In the genomic region with DNA sequence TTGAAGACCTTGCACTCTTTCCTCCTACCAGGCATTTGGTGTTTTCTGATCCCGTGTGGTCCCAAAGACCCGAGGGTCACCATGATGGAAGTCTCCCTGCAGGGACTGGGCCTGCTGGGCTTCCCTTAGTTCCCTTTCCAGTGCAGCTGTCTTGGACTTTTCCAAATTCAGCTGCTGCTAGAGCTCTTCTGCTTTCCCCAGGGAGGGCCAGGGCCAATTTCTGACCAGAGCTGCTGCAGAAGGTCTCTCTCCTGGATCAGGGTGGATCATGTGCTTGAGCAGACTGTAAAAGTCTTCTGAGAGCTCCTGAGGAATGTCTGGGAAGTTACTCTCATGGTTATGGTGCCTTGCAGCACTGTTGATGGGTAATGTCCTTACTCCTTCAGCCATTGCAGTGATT, we compare ENCODE assay signal across 20 cellular contexts. TPM values are rescaled to one million over a fixed set of nuclear protein-coding genes. Genes with fewer than 3 reads are reported as not detected.
DNase-seq lines count a peak whose midpoint lies in the region; ATAC-seq and TF ChIP-seq lines count a peak whose summit lies in the region.
"Had no signal": no experiment of that assay in that cellular context is flagged by ENCODE, and none has a peak within 500 bp of the region (broad histone marks: within the 10 kb centered on the region; RNA-seq: fewer than 3 reads in every experiment).

No MANE protein-coding gene starts in this region.

- H3K36me3 ChIP-seq in testis (ENCODE audit: low read depth, missing control alignments) = no peaks in the 10 kb centered on the region
- H3K36me3 ChIP-seq in MG63 = no peaks in the 10 kb centered on the region
- H3K36me3 ChIP-seq: HAP-1 had no signal

- no peak for TF ChIP-seq CTCF in testis (IDR thresholded peaks at IDR 0.05)

- peaks cover 4% of the 10 kb centered on the region for H3K4me1 Mint-ChIP-seq in activated T-helper 17 cell treated with anti-CD3 and anti-CD28 coated beads, Interleukin-2, amount 50 U/mL, for 72 hours

- H3K4me1 ChIP-seq in testis = peaks cover 4% of the 10 kb centered on the region
- H3K4me1 ChIP-seq: HAP-1 had no signal

- TF ChIP-seq POLR2A in testis (IDR thresholded peaks at IDR 0.05) = no peak

- no peaks in the 10 kb centered on the region for H3K9me3 Mint-ChIP-seq in activated T-helper 17 cell treated with anti-CD3 and anti-CD28 coated beads, Interleukin-2, amount 50 U/mL, for 72 hours

- no peaks in the 10 kb centered on the region for H3K27me3 ChIP-seq in testis
- no peaks in the 10 kb centered on the region for H3K27me3 ChIP-seq in MG63

- ATAC-seq in Right ventricle myocardium superior (ENCODE audit: poor library complexity) (peak; percentile 60), left cardiac atrium (no peak), left ventricle myocardium superior (peak; percentile 69), GM21390 (IDR thresholded peaks at IDR 0.05; ENCODE audit: unreplicated experiment) (no peak)
- no peak for ATAC-seq in activated T-helper 17 cell treated with anti-CD3 and anti-CD28 coated beads, Interleukin-2, amount 50 U/mL, for 72 hours (replicated peaks)
- ATAC-seq: HepG2 had no signal

- no peaks in the 10 kb centered on the region for H3K36me3 Mint-ChIP-seq in activated T-helper 17 cell treated with anti-CD3 and anti-CD28 coated beads, Interleukin-2, amount 50 U/mL, for 72 hours (ENCODE audit: low read depth)

- peaks cover 4% of the 10 kb centered on the region for H3K27me3 Mint-ChIP-seq in activated T-helper 17 cell treated with anti-CD3 and anti-CD28 coated beads, Interleukin-2, amount 50 U/mL, for 72 hours

- H3K9me3 ChIP-seq in testis (no peaks in the 10 kb centered on the region), MG63 (peaks cover 10% of the 10 kb centered on the region)
- H3K9me3 ChIP-seq: HAP-1 had no signal

- intact Hi-C loops in Right ventricle myocardium superior (cut with DNase I) (no loop called here), left cardiac atrium (cut with DNase I) (no loop called here), left ventricle myocardium superior (cut with micrococcal nuclease) (no loop called here), testis (cut with DNase I; ENCODE audit: low total_unique reads) (no loop called here)

- no peak overlapping the region for H3K27ac Mint-ChIP-seq in activated T-helper 17 cell treated with anti-CD3 and anti-CD28 coated beads, Interleukin-2, amount 50 U/mL, for 72 hours
- H3K27ac Mint-ChIP-seq: CD14-positive monocyte had no signal

- no peak overlapping the region for H3K27ac ChIP-seq in testis
- H3K27ac ChIP-seq: HL-60 had no signal

- DNase-seq in Right ventricle myocardium superior (no peak), left cardiac atrium (no peak), NCI-H82 treated with DMSO at 0.1 percent for 48 hours (lab: John Stamatoyannopoulos, UW; ENCODE audit: unreplicated experiment) (peak; percentile 29), left ventricle myocardium superior (peak; percentile 41), testis (peak; percentile 50), MG63 (no peak)
- DNase-seq: 8988T; KBM-7; NCI-H1092 treated with DMSO at 0.1 percent for 48 hours; NCI-H146; NCI-H2029; NCI-H2227 treated with DMSO at 0.1 percent for 48 hours; NCI-H510A; NK-92 treated with Interleukin-12 subunit alpha and Interleukin-12 subunit beta, amount 100 ng/mL, for 24 hours had no signal

- 60 to 74% methylated on average over 2 of the region's 2 CpGs for WGBS in testis, 2 donors

- no peak overlapping the region for H3K4me3 ChIP-seq in testis
- no peak overlapping the region for H3K4me3 ChIP-seq in MG63
- H3K4me3 ChIP-seq: HAP-1 had no signal

- H3K4me3 Mint-ChIP-seq in activated T-helper 17 cell treated with anti-CD3 and anti-CD28 coated beads, Interleukin-2, amount 50 U/mL, for 72 hours = no peak overlapping the region
- H3K4me3 Mint-ChIP-seq: CD14-positive monocyte had no signal

RNA-seq across cellular contexts. Expression of a gene that starts 23.2 kb away (rescaled TPM):
- total RNA-seq in Right ventricle myocardium superior (1.2 TPM), left cardiac atrium (10 to 100 TPM in 1 of 2 donors, 1 to 10 TPM in 1; 4.7 to 10.8 TPM), left ventricle myocardium superior (1.6 TPM), testis (10 to 100 TPM; 12.0 to 14.6 TPM)
- 7.1 TPM for polyA plus RNA-seq in testis (ENCODE audit: insufficient read depth, low read depth, low replicate concordance)
- 1.6 and 1.8 TPM in 2 replicates for total RNA-seq in MG63 (2014; rRNA removed; shearing (Covaris generic); ENCODE audit: low replicate concordance)
- total RNA-seq in activated T-helper 17 cell treated with anti-CD3 and anti-CD28 coated beads, Interleukin-2, amount 50 U/mL, for 72 hours = under 1 TPM; 0.19 to 0.45 TPM

Comparison
In these comparisons a context has a peak if more than half of its experiments do, and no peak if none do; other contexts are left out.
1. ATAC-seq: peak in Right ventricle myocardium superior (single experiment) and left ventricle myocardium superior (single experiment); none in left cardiac atrium (0 of 2), activated T-helper 17 cell treated with anti-CD3 and anti-CD28 coated beads, Interleukin-2, amount 50 U/mL, for 72 hours (single experiment) and GM21390 (single experiment).
2. DNase-seq: peak in NCI-H82 treated with DMSO at 0.1 percent for 48 hours (single experiment), left ventricle myocardium superior (single experiment) and testis (single experiment); none in Right ventricle myocardium superior (single experiment), left cardiac atrium (single experiment) and MG63 (single experiment).